1 cellular context compared by ENCODE assay signal in genomic region chr1:150979007-150979722, GRCh38.
A peak's percentile ranks its signal among the peaks of the same experiment; 100 is the strongest.
TF ChIP-seq lines count a peak whose summit lies in the region.

No MANE protein-coding gene starts in this region.

TF ChIP-seq in HepG2, 621 proteins besides CTCF, POLR2A, EP300 and RAD21 (continued from another document and continues in another):
- TF ChIP-seq ZNF775 (CRISPR knock-in tag; IDR thresholded peaks at IDR 0.05; ENCODE audit: borderline replicate concordance) (no peak), MTA1 (CRISPR knock-in tag; IDR thresholded peaks at IDR 0.05; ENCODE audit: borderline replicate concordance) (no peak), ZFX (CRISPR knock-in tag; IDR thresholded peaks at IDR 0.05; ENCODE audit: low read depth) (no peak), SATB2 (CRISPR knock-in tag; IDR thresholded peaks at IDR 0.05) (no peak), TGIF2 (CRISPR knock-in tag; IDR thresholded peaks at IDR 0.05) (no peak), FOXC1 (CRISPR knock-in tag; IDR thresholded peaks at IDR 0.05; ENCODE audit: borderline replicate concordance) (0 out of 2 replicates have a peak, but pooled peaks have one; percentile 21), ZNF512 (CRISPR knock-in tag; IDR thresholded peaks at IDR 0.05) (no peak), FOXO4 (CRISPR knock-in tag; conservative IDR thresholded peaks at IDR 0.05) (0 out of 2 replicates have a peak, but pooled peaks have one; percentile 41), KMT2A (CRISPR knock-in tag; IDR thresholded peaks at IDR 0.05) (peak; percentile 36; the same call in 1 of the 2 replicates), GPBP1L1 (CRISPR knock-in tag; IDR thresholded peaks at IDR 0.05) (no peak), MEIS1 (CRISPR knock-in tag; IDR thresholded peaks at IDR 0.05; ENCODE audit: borderline replicate concordance) (no peak), ZNF790 (CRISPR knock-in tag; IDR thresholded peaks at IDR 0.05; ENCODE audit: borderline replicate concordance) (no peak), MAZ (IDR thresholded peaks at IDR 0.05; ENCODE audit: borderline replicate concordance, low read depth, low read length) (no peak), MAZ (CRISPR knock-in tag; IDR thresholded peaks at IDR 0.05; ENCODE audit: low read depth) (no peak), NR1H2 (CRISPR knock-in tag; IDR thresholded peaks at IDR 0.05; ENCODE audit: borderline replicate concordance, low read depth) (no peak), HOXA5 (CRISPR knock-in tag; IDR thresholded peaks at IDR 0.05) (peak; percentile 34; the same call in 1 of the 2 replicates), ZNF781 (CRISPR knock-in tag; IDR thresholded peaks at IDR 0.05; ENCODE audit: borderline replicate concordance, not compliant biosample characterization) (no peak), ZNF362 (CRISPR knock-in tag; IDR thresholded peaks at IDR 0.05; ENCODE audit: borderline replicate concordance) (peak; percentile 33; the same call in 1 of the 2 replicates), PLRG1 (conservative IDR thresholded peaks at IDR 0.05) (no peak), ZNF678 (CRISPR knock-in tag; IDR thresholded peaks at IDR 0.05) (no peak), HIVEP1 (CRISPR knock-in tag; IDR thresholded peaks at IDR 0.05) (peak; percentile 68; the same call in 1 of the 2 replicates), FUBP1 (CRISPR knock-in tag; IDR thresholded peaks at IDR 0.05; ENCODE audit: borderline replicate concordance) (no peak), ATAD3A (CRISPR knock-in tag; IDR thresholded peaks at IDR 0.05) (no peak), HHEX (CRISPR knock-in tag; IDR thresholded peaks at IDR 0.05) (no peak), POLR2AphosphoS2 (IDR thresholded peaks at IDR 0.05; ENCODE audit: low read depth, low read length) (no peak), RFX1 (IDR thresholded peaks at IDR 0.05) (no peak), MED13 (CRISPR knock-in tag; IDR thresholded peaks at IDR 0.05) (no peak), DR1 (CRISPR knock-in tag; IDR thresholded peaks at IDR 0.05) (no peak), NCOR1 (IDR thresholded peaks at IDR 0.05; ENCODE audit: borderline replicate concordance, low read length) (no peak; the same call in 1 of the 2 replicates), SUZ12 (IDR thresholded peaks at IDR 0.05; ENCODE audit: low read depth, low read length) (no peak), ZNF530 (CRISPR knock-in tag; IDR thresholded peaks at IDR 0.05; ENCODE audit: low read depth) (no peak), ZNF704 (CRISPR knock-in tag; IDR thresholded peaks at IDR 0.05; ENCODE audit: borderline replicate concordance) (no peak), RBAK (CRISPR knock-in tag; IDR thresholded peaks at IDR 0.05) (no peak), ATRX (CRISPR knock-in tag; IDR thresholded peaks at IDR 0.05; ENCODE audit: borderline replicate concordance) (no peak), KLF11 (CRISPR knock-in tag; IDR thresholded peaks at IDR 0.05) (0 out of 2 replicates have a peak, but pooled peaks have one; percentile 48), SOX6 (IDR thresholded peaks at IDR 0.05) (no peak), SOX6 (CRISPR knock-in tag; IDR thresholded peaks at IDR 0.05) (0 out of 2 replicates have a peak, but pooled peaks have one; percentile 35), ZFP1 (CRISPR knock-in tag; IDR thresholded peaks at IDR 0.05) (peak; percentile 31; the same call in 1 of the 2 replicates), PLSCR1 (CRISPR knock-in tag; IDR thresholded peaks at IDR 0.05; ENCODE audit: borderline replicate concordance) (no peak), FIP1L1 (IDR thresholded peaks at IDR 0.05; ENCODE audit: borderline replicate concordance, insufficient read depth, low read depth, low read length) (no peak), ZNF563 (CRISPR knock-in tag; IDR thresholded peaks at IDR 0.05) (no peak), ZFP41 (CRISPR knock-in tag; IDR thresholded peaks at IDR 0.05; ENCODE audit: borderline replicate concordance) (no peak), SP5 (CRISPR knock-in tag; IDR thresholded peaks at IDR 0.05; ENCODE audit: borderline replicate concordance, low read depth) (0 out of 2 replicates have a peak, but pooled peaks have one; percentile 12), HNF1A (IDR thresholded peaks at IDR 0.05; ENCODE audit: low read depth) (no peak), HNF1A (CRISPR knock-in tag; IDR thresholded peaks at IDR 0.05; ENCODE audit: borderline replicate concordance) (0 out of 2 replicates have a peak, but pooled peaks have one; percentile 16), RAD51 (IDR thresholded peaks at IDR 0.05; ENCODE audit: borderline replicate concordance) (no peak), ZNF451 (CRISPR knock-in tag; IDR thresholded peaks at IDR 0.05) (no peak), PITX1 (CRISPR knock-in tag; IDR thresholded peaks at IDR 0.05) (0 out of 2 replicates have a peak, but pooled peaks have one; percentile 39), IRF1 (CRISPR knock-in tag; IDR thresholded peaks at IDR 0.05; ENCODE audit: low read depth) (no peak), DNMT1 (CRISPR knock-in tag; IDR thresholded peaks at IDR 0.05) (no peak), ZBTB43 (CRISPR knock-in tag; conservative IDR thresholded peaks at IDR 0.05) (no peak), BRF2 (CRISPR knock-in tag; IDR thresholded peaks at IDR 0.05) (no peak), SIX4 (CRISPR knock-in tag; IDR thresholded peaks at IDR 0.05) (no peak)
